In the genomic region with DNA sequence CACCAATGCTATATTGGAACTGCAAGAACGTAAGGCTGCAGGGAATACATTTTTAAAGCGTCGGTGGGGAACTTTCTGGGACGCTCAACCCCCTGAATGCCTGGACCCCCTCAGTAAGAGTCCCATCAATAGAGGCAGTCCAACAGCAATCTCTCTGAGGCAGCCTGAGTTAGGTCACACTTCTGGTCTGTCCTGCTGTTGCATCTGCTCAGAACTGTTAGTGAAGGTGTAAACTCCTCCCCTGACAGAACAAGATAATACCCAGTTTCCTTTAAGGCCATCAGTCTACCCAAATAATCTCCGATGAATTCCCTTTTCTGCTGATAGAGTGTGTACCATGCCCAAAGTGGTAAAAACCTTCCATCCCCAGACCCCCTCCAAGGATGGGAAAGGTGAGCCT, we compare ENCODE assay signal across 10 cellular contexts. TPM values are rescaled to one million over a fixed set of nuclear protein-coding genes. Genes with fewer than 3 reads are reported as not detected.
DNase-seq lines count a peak whose midpoint lies in the region; ATAC-seq and TF ChIP-seq lines count a peak whose summit lies in the region.
"Had no signal": no experiment of that assay in that cellular context is flagged by ENCODE, and none has a peak within 500 bp of the region (broad histone marks: within the 10 kb centered on the region; RNA-seq: fewer than 3 reads in every experiment).

No MANE protein-coding gene starts in this region.

- DNase-seq in GM23338 (ENCODE audit: low spot score): no peak
- peak; percentile 20 to 38 for DNase-seq in SJCRH30
- no peak for DNase-seq in esophagus squamous epithelium (lab: John Stamatoyannopoulos, UW)
- no peak for DNase-seq in H4 (ENCODE audit: low spot score)
- DNase-seq in NCI-H2171 (lab: John Stamatoyannopoulos, UW): no peak
- no peak for DNase-seq in Ammon's horn (ENCODE audit: low spot score)
- DNase-seq: caudate nucleus, NCI-H1417 treated with DMSO at 0.1 percent for 48 hours had no signal

- no peak overlapping the region for H3K27ac Mint-ChIP-seq in GM23338

- H3K4me1 Mint-ChIP-seq in GM23338: peaks cover 16% of the 10 kb centered on the region

- H3K4me3 Mint-ChIP-seq in GM23338: peak overlapping the region; percentile 100

- peaks cover 34% of the 10 kb centered on the region for H3K36me3 Mint-ChIP-seq in GM23338 (ENCODE audit: low read depth)

- H3K4me3 ChIP-seq in GM23338 (peak overlapping the region; percentile 63), SJCRH30 (peak overlapping the region; percentile 90), esophagus squamous epithelium (peak overlapping the region in 3 of 4 donors; percentile 77 to 90 (median 85)), rectal smooth muscle tissue (ENCODE audit: low read length) (peak overlapping the region; percentile 88)

- TF ChIP-seq CTCF in GM23338 (conservative IDR thresholded peaks at IDR 0.05; ENCODE audit: low read depth in 2 of 2) (no peak), esophagus squamous epithelium (IDR thresholded peaks at IDR 0.05) (no peak)

- H3K9ac ChIP-seq in rectal smooth muscle tissue (ENCODE audit: low read length): no peak overlapping the region

- no peaks in the 10 kb centered on the region for H3K9me2 ChIP-seq in GM23338 (ENCODE audit: insufficient read depth)

- ATAC-seq in GM23338: no peak
- ATAC-seq in HG02885 (IDR thresholded peaks at IDR 0.05; ENCODE audit: poor library complexity, unreplicated experiment): no peak

- peaks cover 21% of the 10 kb centered on the region for H3K27me3 Mint-ChIP-seq in GM23338 (ENCODE audit: insufficient read depth, low read depth, poor library complexity)

- peaks cover 7% of the 10 kb centered on the region; the same call in 1 of the 2 replicates for H3K36me3 ChIP-seq in GM23338 (ENCODE audit: insufficient read depth)
- peaks cover 3% of the 10 kb centered on the region; the same call in 1 of the 2 replicates for H3K36me3 ChIP-seq in SJCRH30
- H3K36me3 ChIP-seq in esophagus squamous epithelium: no peaks in the 10 kb centered on the region
- no peaks in the 10 kb centered on the region for H3K36me3 ChIP-seq in rectal smooth muscle tissue (ENCODE audit: control insufficient read depth, insufficient read depth, low read length)

- no peaks in the 10 kb centered on the region for H3F3A ChIP-seq in GM23338 (replicated peaks; ENCODE audit: low read depth)

- peak overlapping the region; percentile 81 for H3K4me2 ChIP-seq in GM23338

- H2AFZ ChIP-seq in GM23338: no peak overlapping the region

- H3K79me2 ChIP-seq in GM23338 (replicated peaks; ENCODE audit: insufficient read depth): peaks cover 37% of the 10 kb centered on the region

- H3K9me3 ChIP-seq in SJCRH30 (replicated peaks) (0 out of 2 replicates have a peak, but pooled peaks cover 8% of the 10 kb centered on the region), esophagus squamous epithelium (no peaks in the 10 kb centered on the region)

- TF ChIP-seq POLR2A in esophagus squamous epithelium (IDR thresholded peaks at IDR 0.05): no peak

- H4K20me1 ChIP-seq in GM23338 (replicated peaks; ENCODE audit: insufficient read depth): 0 out of 2 replicates have a peak, but pooled peaks cover 4% of the 10 kb centered on the region

- 65 to 70% methylated on average over 5 of the region's 5 CpGs for WGBS in esophagus squamous epithelium, 2 donors

- no peak overlapping the region for H3K27ac ChIP-seq in GM23338 (ENCODE audit: low read depth)
- peak overlapping the region; percentile 70 for H3K27ac ChIP-seq in SJCRH30
- peak overlapping the region in 2 of 4 donors; percentile 84 to 94 for H3K27ac ChIP-seq in esophagus squamous epithelium
- H3K27ac ChIP-seq in rectal smooth muscle tissue (ENCODE audit: low read depth, low read length): no peak overlapping the region

- H3K4me1 ChIP-seq in GM23338 (ENCODE audit: insufficient read depth) (no peaks in the 10 kb centered on the region), SJCRH30 (no peaks in the 10 kb centered on the region), esophagus squamous epithelium (peaks cover 4 to 27% (median 15%) of the 10 kb centered on the region in 3 donors), rectal smooth muscle tissue (ENCODE audit: control insufficient read depth, insufficient read depth, low read length) (no peaks in the 10 kb centered on the region)

- peaks cover 33% of the 10 kb centered on the region for H3K9me3 Mint-ChIP-seq in GM23338

- intact Hi-C loops in esophagus squamous epithelium (cut with DNase I): no loop called here

- peaks cover 6% of the 10 kb centered on the region; the same call in 1 of the 2 replicates for H3K27me3 ChIP-seq in GM23338 (ENCODE audit: insufficient read depth)
- H3K27me3 ChIP-seq in SJCRH30: no peaks in the 10 kb centered on the region
- H3K27me3 ChIP-seq in esophagus squamous epithelium: no peaks in the 10 kb centered on the region
- H3K27me3 ChIP-seq in rectal smooth muscle tissue (ENCODE audit: control insufficient read depth, insufficient read depth, low read length): no peaks in the 10 kb centered on the region

TF ChIP-seq in GM23338, 12 proteins besides CTCF, POLR2A, EP300 and RAD21 (continues in another document):
- TF ChIP-seq NANOG (IDR thresholded peaks at IDR 0.05; ENCODE audit: borderline replicate concordance) (no peak), ETS1 (IDR thresholded peaks at IDR 0.05) (no peak), POLR2AphosphoS5 (IDR thresholded peaks at IDR 0.05; ENCODE audit: low read depth) (no peak)
- TF ChIP-seq, protein P1, sequence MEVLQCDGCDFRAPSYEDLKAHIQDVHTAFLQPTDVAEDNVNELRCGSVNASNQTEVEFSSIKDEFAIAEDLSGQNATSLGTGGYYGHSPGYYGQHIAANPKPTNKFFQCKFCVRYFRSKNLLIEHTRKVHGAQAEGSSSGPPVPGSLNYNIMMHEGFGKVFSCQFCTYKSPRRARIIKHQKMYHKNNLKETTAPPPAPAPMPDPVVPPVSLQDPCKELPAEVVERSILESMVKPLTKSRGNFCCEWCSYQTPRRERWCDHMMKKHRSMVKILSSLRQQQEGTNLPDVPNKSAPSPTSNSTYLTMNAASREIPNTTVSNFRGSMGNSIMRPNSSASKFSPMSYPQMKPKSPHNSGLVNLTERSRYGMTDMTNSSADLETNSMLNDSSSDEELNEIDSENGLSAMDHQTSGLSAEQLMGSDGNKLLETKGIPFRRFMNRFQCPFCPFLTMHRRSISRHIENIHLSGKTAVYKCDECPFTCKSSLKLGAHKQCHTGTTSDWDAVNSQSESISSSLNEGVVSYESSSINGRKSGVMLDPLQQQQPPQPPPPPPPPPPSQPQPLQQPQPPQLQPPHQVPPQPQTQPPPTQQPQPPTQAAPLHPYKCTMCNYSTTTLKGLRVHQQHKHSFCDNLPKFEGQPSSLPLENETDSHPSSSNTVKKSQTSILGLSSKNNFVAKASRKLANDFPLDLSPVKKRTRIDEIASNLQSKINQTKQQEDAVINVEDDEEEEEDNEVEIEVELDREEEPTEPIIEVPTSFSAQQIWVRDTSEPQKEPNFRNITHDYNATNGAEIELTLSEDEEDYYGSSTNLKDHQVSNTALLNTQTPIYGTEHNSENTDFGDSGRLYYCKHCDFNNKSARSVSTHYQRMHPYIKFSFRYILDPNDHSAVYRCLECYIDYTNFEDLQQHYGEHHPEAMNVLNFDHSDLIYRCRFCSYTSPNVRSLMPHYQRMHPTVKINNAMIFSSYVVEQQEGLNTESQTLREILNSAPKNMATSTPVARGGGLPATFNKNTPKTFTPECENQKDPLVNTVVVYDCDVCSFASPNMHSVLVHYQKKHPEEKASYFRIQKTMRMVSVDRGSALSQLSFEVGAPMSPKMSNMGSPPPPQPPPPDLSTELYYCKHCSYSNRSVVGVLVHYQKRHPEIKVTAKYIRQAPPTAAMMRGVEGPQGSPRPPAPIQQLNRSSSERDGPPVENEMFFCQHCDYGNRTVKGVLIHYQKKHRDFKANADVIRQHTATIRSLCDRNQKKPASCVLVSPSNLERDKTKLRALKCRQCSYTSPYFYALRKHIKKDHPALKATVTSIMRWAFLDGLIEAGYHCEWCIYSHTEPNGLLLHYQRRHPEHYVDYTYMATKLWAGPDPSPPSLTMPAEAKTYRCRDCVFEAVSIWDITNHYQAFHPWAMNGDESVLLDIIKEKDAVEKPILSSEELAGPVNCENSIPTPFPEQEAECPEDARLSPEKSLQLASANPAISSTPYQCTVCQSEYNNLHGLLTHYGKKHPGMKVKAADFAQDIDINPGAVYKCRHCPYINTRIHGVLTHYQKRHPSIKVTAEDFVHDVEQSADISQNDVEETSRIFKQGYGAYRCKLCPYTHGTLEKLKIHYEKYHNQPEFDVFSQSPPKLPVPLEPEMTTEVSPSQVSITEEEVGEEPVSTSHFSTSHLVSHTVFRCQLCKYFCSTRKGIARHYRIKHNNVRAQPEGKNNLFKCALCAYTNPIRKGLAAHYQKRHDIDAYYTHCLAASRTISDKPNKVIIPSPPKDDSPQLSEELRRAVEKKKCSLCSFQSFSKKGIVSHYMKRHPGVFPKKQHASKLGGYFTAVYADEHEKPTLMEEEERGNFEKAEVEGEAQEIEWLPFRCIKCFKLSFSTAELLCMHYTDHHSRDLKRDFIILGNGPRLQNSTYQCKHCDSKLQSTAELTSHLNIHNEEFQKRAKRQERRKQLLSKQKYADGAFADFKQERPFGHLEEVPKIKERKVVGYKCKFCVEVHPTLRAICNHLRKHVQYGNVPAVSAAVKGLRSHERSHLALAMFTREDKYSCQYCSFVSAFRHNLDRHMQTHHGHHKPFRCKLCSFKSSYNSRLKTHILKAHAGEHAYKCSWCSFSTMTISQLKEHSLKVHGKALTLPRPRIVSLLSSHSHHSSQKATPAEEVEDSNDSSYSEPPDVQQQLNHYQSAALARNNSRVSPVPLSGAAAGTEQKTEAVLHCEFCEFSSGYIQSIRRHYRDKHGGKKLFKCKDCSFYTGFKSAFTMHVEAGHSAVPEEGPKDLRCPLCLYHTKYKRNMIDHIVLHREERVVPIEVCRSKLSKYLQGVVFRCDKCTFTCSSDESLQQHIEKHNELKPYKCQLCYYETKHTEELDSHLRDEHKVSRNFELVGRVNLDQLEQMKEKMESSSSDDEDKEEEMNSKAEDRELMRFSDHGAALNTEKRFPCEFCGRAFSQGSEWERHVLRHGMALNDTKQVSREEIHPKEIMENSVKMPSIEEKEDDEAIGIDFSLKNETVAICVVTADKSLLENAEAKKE (CRISPR knock-in tag; IDR thresholded peaks at IDR 0.05): no peak

RNA-seq across cellular contexts. Expression of gene RNGTT, which starts 1.1 kb away (rescaled TPM):
- total RNA-seq in GM23338 (2014; rRNA removed; shearing (Covaris generic)): 29.2 and 30.7 TPM in 2 replicates
- polyA plus RNA-seq in GM23338 (2016; fragmentation: Nextera tagmentation; extraction: Ambion mirVana): 10.8 and 11.2 TPM in 2 replicates
- total RNA-seq in SJCRH30 (2014; rRNA removed; shearing (Covaris generic)): 38.8 and 40.8 TPM in 2 replicates
- total RNA-seq in esophagus squamous epithelium: 10 to 100 TPM in 3 of 4 donors, 1 to 10 TPM in 1; 8.3 to 22.3 (median 18.3) TPM
- 16.1 and 18.2 TPM in 2 replicates for total RNA-seq in H4 (2014; rRNA removed; shearing (Covaris generic))

Comparison
In these comparisons a context has a peak if more than half of its experiments do, and no peak if none do; other contexts are left out.
1. DNase-seq: peak in SJCRH30 (2 of 2); none in GM23338 (single experiment), esophagus squamous epithelium (single experiment), H4 (single experiment), NCI-H2171 (single experiment) and Ammon's horn (single experiment).
2. Peak in every context shown above with its lines, with median percentiles within 50 percentile points of each other: H3K4me3 ChIP-seq.